ENCODE assay signal across 8 cellular contexts in genomic region chr3:122680381-122681293, GRCh38. TPM values are rescaled to one million over a fixed set of nuclear protein-coding genes. Genes with fewer than 3 reads are reported as not detected.
DNase-seq lines count a peak whose midpoint lies in the region; ATAC-seq and TF ChIP-seq lines count a peak whose summit lies in the region.

Gene PARP14 (plus strand): TSS chr3:122680839. CDS start chr3:122680884, 45 bp downstream.

- H3K4me1 ChIP-seq in esophagus squamous epithelium, result peaks cover 18 to 51% (median 22%) of the 10 kb centered on the region in 3 donors

- peak within 1 kb of the TSS; percentile 96 for H3K27ac Mint-ChIP-seq in stimulated activated memory B cell treated with anti-CD40 and anti-IgM and Interleukin-4, amounts not matched to agents 10 μg/mL and 1 μg/mL and 100 μg/mL, for 72 hours

- H3K36me3 ChIP-seq in esophagus squamous epithelium, result no peaks in the 10 kb centered on the region

- no peaks in the 10 kb centered on the region for H3K9me3 ChIP-seq in esophagus squamous epithelium

- peak in 2 of 4 donors; percentile 40 to 59 for TF ChIP-seq POLR2A in esophagus squamous epithelium (IDR thresholded peaks at IDR 0.05)

- WGBS in esophagus squamous epithelium, 2 donors, result 1% methylated on average over 35 to 36 of the region's 66 CpGs

- peak within 1 kb of the TSS; percentile 93 for H3K4me3 Mint-ChIP-seq in stimulated activated memory B cell treated with anti-CD40 and anti-IgM and Interleukin-4, amounts not matched to agents 10 μg/mL and 1 μg/mL and 100 μg/mL, for 72 hours

- ATAC-seq in HG03108 (IDR thresholded peaks at IDR 0.05; ENCODE audit: unreplicated experiment), result peak; percentile 41
- peak; percentile 70 for ATAC-seq in stimulated activated memory B cell treated with anti-CD40 and anti-IgM and Interleukin-4, amounts not matched to agents 10 μg/mL and 1 μg/mL and 100 μg/mL, for 72 hours

- peak in 4 of 6 experiments; percentile 12 to 43 (median 34) for TF ChIP-seq CTCF in esophagus squamous epithelium (IDR thresholded peaks at IDR 0.05)

- DNase-seq in NCI-H187 (lab: John Stamatoyannopoulos, UW), result peak; percentile 10 to 35
- no peak for DNase-seq in NCI-H187 treated with DMSO at 0.1 percent for 48 hours (lab: John Stamatoyannopoulos, UW)
- DNase-seq in OCI-M1 (lab: John Stamatoyannopoulos, UW), result peak; percentile 94
- DNase-seq in activated T-helper 1 cell treated with Interleukin-2 at 50 U/mL for 16 hours (ENCODE audit: low read depth), result peak; percentile 32
- DNase-seq in esophagus squamous epithelium (lab: John Stamatoyannopoulos, UW), result no peak
- peak; percentile 67 for DNase-seq in myocyte (ENCODE audit: low read depth)

- H3K27me3 ChIP-seq in esophagus squamous epithelium, result no peaks in the 10 kb centered on the region

- H3K27ac ChIP-seq in esophagus squamous epithelium, result peak within 1 kb of the TSS; percentile 93 to 98 (median 97)

- H3K4me3 ChIP-seq in esophagus squamous epithelium, result peak within 1 kb of the TSS; percentile 73 to 97 (median 84)

- H3K9me3 Mint-ChIP-seq in stimulated activated memory B cell treated with anti-CD40 and anti-IgM and Interleukin-4, amounts not matched to agents 10 μg/mL and 1 μg/mL and 100 μg/mL, for 72 hours, result no peaks in the 10 kb centered on the region

- no peaks in the 10 kb centered on the region for H3K27me3 Mint-ChIP-seq in stimulated activated memory B cell treated with anti-CD40 and anti-IgM and Interleukin-4, amounts not matched to agents 10 μg/mL and 1 μg/mL and 100 μg/mL, for 72 hours

- peaks cover 14% of the 10 kb centered on the region for H3K36me3 Mint-ChIP-seq in stimulated activated memory B cell treated with anti-CD40 and anti-IgM and Interleukin-4, amounts not matched to agents 10 μg/mL and 1 μg/mL and 100 μg/mL, for 72 hours

- intact Hi-C loops in esophagus squamous epithelium (cut with DNase I), result loop anchor here (10.0 kb wide), 2 partner anchors 114 to 286 kb away; partner anchors contain the start of genes HSPBAP1 and SLC49A4

- H3K4me1 Mint-ChIP-seq in stimulated activated memory B cell treated with anti-CD40 and anti-IgM and Interleukin-4, amounts not matched to agents 10 μg/mL and 1 μg/mL and 100 μg/mL, for 72 hours, result peaks cover 65% of the 10 kb centered on the region

RNA-seq across cellular contexts. Expression of gene PARP14, which starts in this region (rescaled TPM):
- total RNA-seq in esophagus squamous epithelium (10 to 100 TPM in 3 of 4 donors, 1 to 10 TPM in 1; 9.5 to 34.1 (median 22.9) TPM), myocyte (11.3 and 14.1 TPM in 2 replicates)
- 4.8 TPM for polyA plus RNA-seq in myocyte (2012)

Comparison
In these comparisons a context has a peak if more than half of its experiments do, and no peak if none do; other contexts are left out.
1. DNase-seq: peak in NCI-H187 (2 of 2), OCI-M1 (single experiment), activated T-helper 1 cell treated with Interleukin-2 at 50 U/mL for 16 hours (single experiment) and myocyte (single experiment); none in NCI-H187 treated with DMSO at 0.1 percent for 48 hours (single experiment) and esophagus squamous epithelium (single experiment).